Comparison of ENCODE assay signal across 5 cellular contexts in genomic region chr1:196043268-196043667, GRCh38.
"Had no signal": no experiment of that assay in that cellular context is flagged by ENCODE, and none has a peak within 500 bp of the region (broad histone marks: within the 10 kb centered on the region; RNA-seq: fewer than 3 reads in every experiment).

No MANE protein-coding gene starts in this region.

- H3K4me2 ChIP-seq: GM23338 had no signal

- DNase-seq: H9, HCEC 1CT, IMR-90 had no signal

- ATAC-seq: GM23338, K562 had no signal

- H2AFZ ChIP-seq: GM23338 had no signal

- H3K4me3 ChIP-seq: GM23338, K562 had no signal
